Comparison of ENCODE assay signal across 1 cellular context in genomic region chr3:183664913-183665381, GRCh38.
TF ChIP-seq lines count a peak whose summit lies in the region.

No MANE protein-coding gene starts in this region.

TF ChIP-seq in IMR-90, 13 proteins besides CTCF, POLR2A, EP300 and RAD21:
- peak; percentile 31; the same call in 1 of the 2 replicates for TF ChIP-seq MAFK (IDR thresholded peaks at IDR 0.05; ENCODE audit: low read depth, low read length)
- no peak for TF ChIP-seq ELK1 (IDR thresholded peaks at IDR 0.05; ENCODE audit: borderline replicate concordance, low read depth, low read length)
- 0 out of 2 replicates have a peak, but pooled peaks have one; percentile 22 for TF ChIP-seq MXI1 (IDR thresholded peaks at IDR 0.05; ENCODE audit: borderline replicate concordance, low read depth, low read length)
